In the genomic region with DNA sequence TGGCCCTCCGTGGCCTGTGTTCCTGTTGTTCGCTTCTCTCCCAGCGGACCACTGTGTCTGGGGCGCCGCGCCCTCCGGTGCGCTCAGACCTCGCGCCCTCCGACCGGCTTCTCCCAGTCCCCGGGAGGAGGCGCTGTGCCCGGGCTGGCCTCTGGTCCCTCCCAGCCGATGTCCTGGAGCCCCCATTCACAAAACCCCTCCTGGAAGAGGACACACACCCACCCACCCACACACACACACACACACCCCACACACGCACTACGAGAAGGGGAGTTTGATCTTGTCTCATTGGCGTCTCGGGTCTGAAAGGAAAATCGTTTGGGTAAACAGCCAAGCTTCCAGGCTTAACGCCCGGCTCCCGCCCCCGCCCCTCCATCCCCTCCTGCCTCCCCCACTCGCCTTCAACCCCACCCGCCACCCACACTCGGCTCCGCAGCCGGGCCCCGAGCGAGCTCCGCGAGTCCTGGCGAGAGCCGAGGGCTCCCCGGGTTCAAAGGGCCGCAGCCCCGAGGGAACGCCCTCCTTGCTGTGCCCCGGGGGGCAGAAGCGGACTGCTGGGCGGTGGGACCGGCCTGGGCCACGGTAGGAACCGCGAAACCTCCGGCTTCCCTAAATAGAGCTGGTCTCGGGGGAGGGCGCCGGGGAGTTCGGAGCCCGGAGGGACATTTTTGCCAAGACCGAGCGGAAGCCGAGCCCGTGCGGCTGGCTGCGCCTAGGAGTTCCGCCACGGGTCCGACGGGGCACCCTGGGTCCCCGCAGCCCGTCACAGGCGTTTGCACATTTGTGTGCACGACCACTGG, we compare ENCODE assay signal across 9 cellular contexts. TPM values are rescaled to one million over a fixed set of nuclear protein-coding genes. Genes with fewer than 3 reads are reported as not detected.
DNase-seq lines count a peak whose midpoint lies in the region; ATAC-seq and TF ChIP-seq lines count a peak whose summit lies in the region.
"Had no signal": no experiment of that assay in that cellular context is flagged by ENCODE, and none has a peak within 500 bp of the region (broad histone marks: within the 10 kb centered on the region; RNA-seq: fewer than 3 reads in every experiment).

No MANE protein-coding gene starts in this region.

- intact Hi-C loops in mammary epithelial cell (cut with micrococcal nuclease), result no loop called here

- 79% methylated on average over 6 of the region's 67 CpGs for whole genome bisulfite sequencing in mammary epithelial cell (ENCODE audit: low coverage, missing lambda C conversion rate)

- H3K79me2 ChIP-seq in mammary epithelial cell (ENCODE audit: insufficient read depth, low read length), result no peaks in the 10 kb centered on the region

- BruUV-seq in mammary epithelial cell (replicated peaks; lab: Mats Ljungman, UMichigan), result no TSS peak

- H3K27ac ChIP-seq in mammary epithelial cell (ENCODE audit: insufficient read depth, low read depth, low read length) (no peak overlapping the region), subcutaneous abdominal adipose tissue (ENCODE audit: low read depth, low read length) (peak overlapping the region; percentile 50)

- no peak for DNase-seq in HEK293T (ENCODE audit: extremely low spot score)
- DNase-seq in mammary epithelial cell, result no peak
- peak; percentile 46 for DNase-seq in kidney tubule cell (ENCODE audit: low spot score)
- DNase-seq in activated CD4-positive, alpha-beta T cell treated with anti-CD3 and anti-CD28 coated beads for 1 hour, result no peak
- no peak for DNase-seq in NCI-H1092 (lab: John Stamatoyannopoulos, UW)
- DNase-seq: hippocampal formation had no signal

- peak; percentile 5 to 36 for TF ChIP-seq CTCF in mammary epithelial cell (conservative IDR thresholded peaks at IDR 0.05 in 1 of 2, IDR thresholded peaks at IDR 0.05 in 1 of 2; ENCODE audit: extremely low read depth in 1 of 2, insufficient read depth in 1 of 2, low read depth in 1 of 2, low read length in 2 of 2)

- no peaks in the 10 kb centered on the region for H3K27me3 ChIP-seq in mammary epithelial cell (ENCODE audit: insufficient read depth, low read length)
- peaks cover 2 to 19% (median 5%) of the 10 kb centered on the region in 5 donors for H3K27me3 ChIP-seq in subcutaneous abdominal adipose tissue (ENCODE audit: control insufficient read depth in 5 of 5, insufficient read depth in 4 of 5, low read length in 5 of 5)

- H3K9ac ChIP-seq in mammary epithelial cell (ENCODE audit: insufficient read depth, low read length) (no peak overlapping the region), subcutaneous abdominal adipose tissue (ENCODE audit: low read length in 5 of 5) (peak overlapping the region in 3 of 5 donors; percentile 51 to 68 (median 64))

- POLR2A ChIA-PET in HEK293T (lab: Yijun Ruan, JAX), result interaction anchor here (1.2 to 1.6 kb wide), 2 partner anchors 17 to 19 kb away, joined by 4 read pairs; no protein-coding TSS in a partner anchor

- in situ Hi-C loops in mammary epithelial cell (cut with MboI; ENCODE audit: low sequenced_read_pairs in 2 of 2), result loop anchor here in 1 of 2 donors (25.0 kb wide), 1 partner anchor 883 kb away; no protein-coding TSS in a partner anchor

- peak overlapping the region; percentile 99 for H3K4me2 ChIP-seq in mammary epithelial cell (ENCODE audit: insufficient read depth, low read depth, low read length)

- CTCF ChIA-PET in HEK293T (lab: Yijun Ruan, JAX), result interaction anchor here (0.5 to 1.1 kb wide), 8 partner anchors 11 to 1933 kb away, joined by 3 to 6 read pairs (median 3); no protein-coding TSS in a partner anchor
- CTCF ChIA-PET in mammary epithelial cell (lab: Charles Lee; ENCODE audit: low non-redundant PET), result interaction anchor here (0.6 to 0.7 kb wide), 2 partner anchors 554 to 1059 kb away, joined by 3 to 7 read pairs; no protein-coding TSS in a partner anchor

- no peaks in the 10 kb centered on the region for H3K9me3 ChIP-seq in mammary epithelial cell (replicated peaks; ENCODE audit: insufficient read depth, low read length)
- no peaks in the 10 kb centered on the region for H3K9me3 ChIP-seq in subcutaneous abdominal adipose tissue (ENCODE audit: control insufficient read depth in 5 of 5, low read length in 5 of 5)

- peak overlapping the region; percentile 56 to 65 (median 58) for H3K4me3 ChIP-seq in mammary epithelial cell (replicated peaks in 1 of 3; ENCODE audit: insufficient read depth in 1 of 3, low read depth in 2 of 3, low read length in 3 of 3)
- peak overlapping the region; percentile 68 to 81 (median 71) for H3K4me3 ChIP-seq in subcutaneous abdominal adipose tissue (ENCODE audit: low read depth in 1 of 5, low read length in 5 of 5)

- ATAC-seq in HG02610 (IDR thresholded peaks at IDR 0.05; ENCODE audit: unreplicated experiment) (no peak), GM21619 (IDR thresholded peaks at IDR 0.05; ENCODE audit: unreplicated experiment) (no peak)

- peak overlapping the region; percentile 88 for H2AFZ ChIP-seq in mammary epithelial cell (ENCODE audit: low read depth, low read length)

- no peaks in the 10 kb centered on the region for H4K20me1 ChIP-seq in mammary epithelial cell (ENCODE audit: insufficient read depth, low read length)

- H3K4me1 ChIP-seq in mammary epithelial cell (ENCODE audit: insufficient read depth, low read length) (peaks cover 18% of the 10 kb centered on the region), subcutaneous abdominal adipose tissue (ENCODE audit: control insufficient read depth in 5 of 5, insufficient read depth in 5 of 5, low read length in 5 of 5) (peaks cover 0 to 63% (median 41%) of the 10 kb centered on the region in 5 donors)

- H3K36me3 ChIP-seq in mammary epithelial cell (ENCODE audit: insufficient read depth, low read length) (no peaks in the 10 kb centered on the region), subcutaneous abdominal adipose tissue (ENCODE audit: control insufficient read depth in 5 of 5, insufficient read depth in 5 of 5, low read length in 5 of 5) (peaks cover 0 to 3% (median 0%) of the 10 kb centered on the region in 5 donors)

- dilution Hi-C loops in mammary epithelial cell (cut with HindIII; ENCODE audit: low sequenced_read_pairs), result no loop called here

TF ChIP-seq in HEK293T, 16 proteins besides CTCF, POLR2A, EP300 and RAD21:
- TF ChIP-seq L3MBTL2 (conservative IDR thresholded peaks at IDR 0.05) (0 out of 2 replicates have a peak, but pooled peaks have one; percentile 22), FOXM1 (IDR thresholded peaks at IDR 0.05; ENCODE audit: borderline replicate concordance) (no peak), ZNF384 (IDR thresholded peaks at IDR 0.05) (no peak)

RNA-seq across cellular contexts. Expression of a gene that starts 23.6 kb away (rescaled TPM):
- 10 to 100 TPM in 1 of 2 donors, 1 to 10 TPM in 1; 3.2 to 34.1 TPM for total RNA-seq in mammary epithelial cell
- polyA plus RNA-seq in mammary epithelial cell, result 17.8 TPM
- polyA minus RNA-seq in mammary epithelial cell, result 31.9 TPM
